8 cellular contexts compared by ENCODE assay signal in genomic region chr2:100197643-100198153, GRCh38. TPM values are rescaled to one million over a fixed set of nuclear protein-coding genes. Genes with fewer than 3 reads are reported as not detected.
A peak's percentile ranks its signal among the peaks of the same experiment; 100 is the strongest.
DNase-seq lines count a peak whose midpoint lies in the region; ATAC-seq, FAIRE-seq and TF ChIP-seq lines count a peak whose summit lies in the region.

No MANE protein-coding gene starts in this region.

- H3K9me3 Mint-ChIP-seq in astrocyte (ENCODE audit: unreplicated experiment), result peaks cover 2% of the 10 kb centered on the region

- peak overlapping the region; percentile 12 for H3K27ac Mint-ChIP-seq in astrocyte (ENCODE audit: unreplicated experiment)

- H3K4me1 ChIP-seq in astrocyte (ENCODE audit: insufficient read depth, low read length) (peaks cover 23% of the 10 kb centered on the region), right cardiac atrium (ENCODE audit: control insufficient read depth, insufficient read depth, low read length) (peaks cover 15% of the 10 kb centered on the region)

- ATAC-seq in right cardiac atrium (peak; percentile 93 to 94), HG03159 (IDR thresholded peaks at IDR 0.05; ENCODE audit: unreplicated experiment) (no peak)

- peaks cover 4% of the 10 kb centered on the region for H3K27me3 Mint-ChIP-seq in astrocyte (ENCODE audit: low read depth, unreplicated experiment)

- 13% methylated on average over 8 of the region's 8 CpGs for WGBS in right cardiac atrium

- TF ChIP-seq CTCF in astrocyte (IDR thresholded peaks at IDR 0.05; ENCODE audit: insufficient read depth, low read depth, low read length), result no peak

- H3K27ac ChIP-seq in astrocyte (ENCODE audit: low read depth, low read length), result no peak overlapping the region
- H3K27ac ChIP-seq in right cardiac atrium (ENCODE audit: low read length), result peak overlapping the region; percentile 83

- H3K4me1 Mint-ChIP-seq in astrocyte (ENCODE audit: low read depth, unreplicated experiment), result peaks cover 17% of the 10 kb centered on the region

- H3K36me3 Mint-ChIP-seq in astrocyte (ENCODE audit: low read depth, unreplicated experiment), result peaks cover 3% of the 10 kb centered on the region

- no peak overlapping the region for H3K4me3 ChIP-seq in astrocyte (ENCODE audit: insufficient read depth, low read depth, low read length)
- no peak overlapping the region for H3K4me3 ChIP-seq in right cardiac atrium (ENCODE audit: low read length)

- H3K79me2 ChIP-seq in astrocyte (ENCODE audit: insufficient read depth, low read length), result no peaks in the 10 kb centered on the region

- H3K36me3 ChIP-seq in astrocyte (ENCODE audit: insufficient read depth, low read length), result no peaks in the 10 kb centered on the region

- no peak for FAIRE-seq in astrocyte (lab: Jason Lieb, UNC)

- H3K9ac ChIP-seq in astrocyte (ENCODE audit: low read length), result no peak overlapping the region

- H3K9me3 ChIP-seq in astrocyte (ENCODE audit: insufficient read depth, low read depth, low read length) (no peaks in the 10 kb centered on the region), right cardiac atrium (ENCODE audit: control insufficient read depth, low read length) (no peaks in the 10 kb centered on the region)

- peak overlapping the region; percentile 46 for H3K4me2 ChIP-seq in astrocyte (ENCODE audit: low read length)

- H3K4me3 Mint-ChIP-seq in astrocyte (ENCODE audit: unreplicated experiment), result no peak overlapping the region

- H3K27me3 ChIP-seq in astrocyte (ENCODE audit: insufficient read depth, low read length), result no peaks in the 10 kb centered on the region
- H3K27me3 ChIP-seq in right cardiac atrium (ENCODE audit: control insufficient read depth, insufficient read depth), result no peaks in the 10 kb centered on the region

- intact Hi-C loops in right cardiac atrium (cut with DNase I), result no loop called here

- peak overlapping the region; percentile 74 for H2AFZ ChIP-seq in astrocyte (ENCODE audit: low read depth, low read length)

- H4K20me1 ChIP-seq in astrocyte (ENCODE audit: insufficient read depth, low read length), result no peaks in the 10 kb centered on the region

- peak; percentile 96 for DNase-seq in EH (ENCODE audit: low read depth)
- peak; percentile 46 for DNase-seq in astrocyte (ENCODE audit: low read depth)
- DNase-seq in right cardiac atrium, result peak; percentile 79 to 93 (median 92)
- peak; percentile 14 for DNase-seq in putamen (ENCODE audit: low spot score)
- no peak for DNase-seq in activated CD8-positive, alpha-beta memory T cell treated with anti-CD3 and anti-CD28 coated beads, Interleukin-2, amount 50 U/mL, for 4 hours
- DNase-seq in stimulated activated CD8-positive, alpha-beta memory T cell treated with anti-CD3 and anti-CD28 coated beads, Interleukin-4, amount 100 ng/mL, for 48 hours, result no peak
- DNase-seq in DMS 273 treated with DMSO at 0.1 percent for 48 hours (lab: John Stamatoyannopoulos, UW), result no peak

RNA-seq across cellular contexts. Expression of gene AFF3, which starts 55.3 kb away (rescaled TPM):
- 14.7 and 24.1 TPM in 2 replicates for total RNA-seq in astrocyte
- total RNA-seq in right cardiac atrium, result 10 to 100 TPM; 16.7 to 22.0 (median 17.8) TPM
- 4.0 TPM for polyA plus RNA-seq in right cardiac atrium

Comparison
In these comparisons a context has a peak if more than half of its experiments do, and no peak if none do; other contexts are left out.
1. DNase-seq: peak in EH (single experiment), astrocyte (single experiment), right cardiac atrium (3 of 3) and putamen (single experiment); none in activated CD8-positive, alpha-beta memory T cell treated with anti-CD3 and anti-CD28 coated beads, Interleukin-2, amount 50 U/mL, for 4 hours (single experiment), stimulated activated CD8-positive, alpha-beta memory T cell treated with anti-CD3 and anti-CD28 coated beads, Interleukin-4, amount 100 ng/mL, for 48 hours (single experiment) and DMS 273 treated with DMSO at 0.1 percent for 48 hours (single experiment).